ENCODE assay signal across 11 cellular contexts in the genomic region with DNA sequence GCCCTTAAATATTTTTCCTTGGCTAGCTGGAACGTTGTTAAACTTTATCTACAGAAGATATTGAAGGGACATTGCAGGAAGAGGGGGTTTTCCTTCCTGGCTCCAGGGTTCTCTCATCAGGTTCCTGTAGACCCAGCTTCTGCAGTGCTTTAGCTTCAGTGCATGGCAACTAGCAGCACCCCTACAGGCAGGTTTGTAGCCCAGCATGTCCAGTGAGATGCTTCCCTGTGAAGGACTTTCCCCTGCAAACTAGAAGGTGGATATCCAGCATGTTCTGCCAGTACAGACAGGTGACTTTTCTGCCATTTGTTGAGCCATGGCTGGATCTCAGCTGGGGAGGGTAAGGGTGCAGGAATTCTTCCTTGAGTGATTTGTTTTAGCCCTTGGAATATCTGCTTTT. TPM values are rescaled to one million over a fixed set of nuclear protein-coding genes. Genes with fewer than 3 reads are reported as not detected.
DNase-seq lines count a peak whose midpoint lies in the region; ATAC-seq and TF ChIP-seq lines count a peak whose summit lies in the region.
"Had no signal": no experiment of that assay in that cellular context is flagged by ENCODE, and none has a peak within 500 bp of the region (broad histone marks: within the 10 kb centered on the region; RNA-seq: fewer than 3 reads in every experiment).

No MANE protein-coding gene starts in this region.

- TF ChIP-seq CTCF in GM10266 (IDR thresholded peaks at IDR 0.05; ENCODE audit: control insufficient read depth, insufficient read depth, low read depth, missing control alignments) (no peak), LNCaP clone FGC (IDR thresholded peaks at IDR 0.05; ENCODE audit: control insufficient read depth, extremely low read depth, insufficient read depth) (peak; percentile 33)

- no peak overlapping the region for H3K4me3 ChIP-seq in LNCaP clone FGC (ENCODE audit: low read depth, low read length)
- H3K4me3 ChIP-seq: coronary artery, HAP-1 had no signal

- ATAC-seq in left lobe of liver: peak; percentile 45
- ATAC-seq in GM18519 (IDR thresholded peaks at IDR 0.05; ENCODE audit: low FRiP score, unreplicated experiment): no peak
- ATAC-seq in GM18870 (IDR thresholded peaks at IDR 0.05; ENCODE audit: unreplicated experiment): no peak
- ATAC-seq: right cardiac atrium had no signal

- DNase-seq in GM10266 (ENCODE audit: extremely low spot score) (peak; percentile 28), LNCaP clone FGC (ENCODE audit: low read depth) (no peak), amniotic epithelial cell (ENCODE audit: low read depth) (peak; percentile 20), left lobe of liver (ENCODE audit: low spot score) (no peak), middle frontal gyrus (ENCODE audit: extremely low spot score, low spot score) (no peak)
- no peak for DNase-seq in stimulated activated naive CD4-positive, alpha-beta T cell (lab: John Stamatoyannopoulos, UW)
- DNase-seq: right cardiac atrium had no signal

RNA-seq across cellular contexts. Expression of a gene that starts 10.4 kb away (rescaled TPM):
- total RNA-seq in left lobe of liver: 2.3 TPM

Comparison
In these comparisons a context has a peak if more than half of its experiments do, and no peak if none do; other contexts are left out.
1. DNase-seq: peak in GM10266 (single experiment) and amniotic epithelial cell (single experiment); none in LNCaP clone FGC (single experiment), left lobe of liver (single experiment), middle frontal gyrus (single experiment) and stimulated activated naive CD4-positive, alpha-beta T cell (0 of 6).